Comparison of ENCODE assay signal across 2 cellular contexts in the genomic region with DNA sequence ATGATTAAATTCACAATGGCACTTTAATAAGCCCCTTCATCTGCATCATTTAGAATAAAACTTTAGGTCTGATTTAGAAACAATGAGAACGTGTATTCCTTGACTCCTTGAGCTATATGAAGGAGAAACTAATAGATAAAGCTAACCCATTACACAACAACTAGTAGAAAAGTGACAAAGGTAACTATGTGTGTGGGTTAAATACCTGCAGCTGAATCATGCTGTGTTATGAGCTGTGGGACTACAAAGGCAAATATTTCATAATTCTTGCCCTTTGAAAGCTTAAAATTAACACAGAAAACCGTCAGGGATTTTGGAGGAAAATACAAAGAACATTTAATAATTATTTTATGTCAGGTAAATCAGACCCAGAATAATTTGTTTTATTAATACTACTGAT.
TF ChIP-seq lines count a peak whose summit lies in the region.

No MANE protein-coding gene starts in this region.

TF ChIP-seq in GM23338, 12 proteins besides CTCF, POLR2A, EP300 and RAD21 (continued from another document):
- TF ChIP-seq, protein P1, sequence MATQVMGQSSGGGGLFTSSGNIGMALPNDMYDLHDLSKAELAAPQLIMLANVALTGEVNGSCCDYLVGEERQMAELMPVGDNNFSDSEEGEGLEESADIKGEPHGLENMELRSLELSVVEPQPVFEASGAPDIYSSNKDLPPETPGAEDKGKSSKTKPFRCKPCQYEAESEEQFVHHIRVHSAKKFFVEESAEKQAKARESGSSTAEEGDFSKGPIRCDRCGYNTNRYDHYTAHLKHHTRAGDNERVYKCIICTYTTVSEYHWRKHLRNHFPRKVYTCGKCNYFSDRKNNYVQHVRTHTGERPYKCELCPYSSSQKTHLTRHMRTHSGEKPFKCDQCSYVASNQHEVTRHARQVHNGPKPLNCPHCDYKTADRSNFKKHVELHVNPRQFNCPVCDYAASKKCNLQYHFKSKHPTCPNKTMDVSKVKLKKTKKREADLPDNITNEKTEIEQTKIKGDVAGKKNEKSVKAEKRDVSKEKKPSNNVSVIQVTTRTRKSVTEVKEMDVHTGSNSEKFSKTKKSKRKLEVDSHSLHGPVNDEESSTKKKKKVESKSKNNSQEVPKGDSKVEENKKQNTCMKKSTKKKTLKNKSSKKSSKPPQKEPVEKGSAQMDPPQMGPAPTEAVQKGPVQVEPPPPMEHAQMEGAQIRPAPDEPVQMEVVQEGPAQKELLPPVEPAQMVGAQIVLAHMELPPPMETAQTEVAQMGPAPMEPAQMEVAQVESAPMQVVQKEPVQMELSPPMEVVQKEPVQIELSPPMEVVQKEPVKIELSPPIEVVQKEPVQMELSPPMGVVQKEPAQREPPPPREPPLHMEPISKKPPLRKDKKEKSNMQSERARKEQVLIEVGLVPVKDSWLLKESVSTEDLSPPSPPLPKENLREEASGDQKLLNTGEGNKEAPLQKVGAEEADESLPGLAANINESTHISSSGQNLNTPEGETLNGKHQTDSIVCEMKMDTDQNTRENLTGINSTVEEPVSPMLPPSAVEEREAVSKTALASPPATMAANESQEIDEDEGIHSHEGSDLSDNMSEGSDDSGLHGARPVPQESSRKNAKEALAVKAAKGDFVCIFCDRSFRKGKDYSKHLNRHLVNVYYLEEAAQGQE (IDR thresholded peaks at IDR 0.05; ENCODE audit: unreplicated experiment): no peak
- TF ChIP-seq, protein P2, sequence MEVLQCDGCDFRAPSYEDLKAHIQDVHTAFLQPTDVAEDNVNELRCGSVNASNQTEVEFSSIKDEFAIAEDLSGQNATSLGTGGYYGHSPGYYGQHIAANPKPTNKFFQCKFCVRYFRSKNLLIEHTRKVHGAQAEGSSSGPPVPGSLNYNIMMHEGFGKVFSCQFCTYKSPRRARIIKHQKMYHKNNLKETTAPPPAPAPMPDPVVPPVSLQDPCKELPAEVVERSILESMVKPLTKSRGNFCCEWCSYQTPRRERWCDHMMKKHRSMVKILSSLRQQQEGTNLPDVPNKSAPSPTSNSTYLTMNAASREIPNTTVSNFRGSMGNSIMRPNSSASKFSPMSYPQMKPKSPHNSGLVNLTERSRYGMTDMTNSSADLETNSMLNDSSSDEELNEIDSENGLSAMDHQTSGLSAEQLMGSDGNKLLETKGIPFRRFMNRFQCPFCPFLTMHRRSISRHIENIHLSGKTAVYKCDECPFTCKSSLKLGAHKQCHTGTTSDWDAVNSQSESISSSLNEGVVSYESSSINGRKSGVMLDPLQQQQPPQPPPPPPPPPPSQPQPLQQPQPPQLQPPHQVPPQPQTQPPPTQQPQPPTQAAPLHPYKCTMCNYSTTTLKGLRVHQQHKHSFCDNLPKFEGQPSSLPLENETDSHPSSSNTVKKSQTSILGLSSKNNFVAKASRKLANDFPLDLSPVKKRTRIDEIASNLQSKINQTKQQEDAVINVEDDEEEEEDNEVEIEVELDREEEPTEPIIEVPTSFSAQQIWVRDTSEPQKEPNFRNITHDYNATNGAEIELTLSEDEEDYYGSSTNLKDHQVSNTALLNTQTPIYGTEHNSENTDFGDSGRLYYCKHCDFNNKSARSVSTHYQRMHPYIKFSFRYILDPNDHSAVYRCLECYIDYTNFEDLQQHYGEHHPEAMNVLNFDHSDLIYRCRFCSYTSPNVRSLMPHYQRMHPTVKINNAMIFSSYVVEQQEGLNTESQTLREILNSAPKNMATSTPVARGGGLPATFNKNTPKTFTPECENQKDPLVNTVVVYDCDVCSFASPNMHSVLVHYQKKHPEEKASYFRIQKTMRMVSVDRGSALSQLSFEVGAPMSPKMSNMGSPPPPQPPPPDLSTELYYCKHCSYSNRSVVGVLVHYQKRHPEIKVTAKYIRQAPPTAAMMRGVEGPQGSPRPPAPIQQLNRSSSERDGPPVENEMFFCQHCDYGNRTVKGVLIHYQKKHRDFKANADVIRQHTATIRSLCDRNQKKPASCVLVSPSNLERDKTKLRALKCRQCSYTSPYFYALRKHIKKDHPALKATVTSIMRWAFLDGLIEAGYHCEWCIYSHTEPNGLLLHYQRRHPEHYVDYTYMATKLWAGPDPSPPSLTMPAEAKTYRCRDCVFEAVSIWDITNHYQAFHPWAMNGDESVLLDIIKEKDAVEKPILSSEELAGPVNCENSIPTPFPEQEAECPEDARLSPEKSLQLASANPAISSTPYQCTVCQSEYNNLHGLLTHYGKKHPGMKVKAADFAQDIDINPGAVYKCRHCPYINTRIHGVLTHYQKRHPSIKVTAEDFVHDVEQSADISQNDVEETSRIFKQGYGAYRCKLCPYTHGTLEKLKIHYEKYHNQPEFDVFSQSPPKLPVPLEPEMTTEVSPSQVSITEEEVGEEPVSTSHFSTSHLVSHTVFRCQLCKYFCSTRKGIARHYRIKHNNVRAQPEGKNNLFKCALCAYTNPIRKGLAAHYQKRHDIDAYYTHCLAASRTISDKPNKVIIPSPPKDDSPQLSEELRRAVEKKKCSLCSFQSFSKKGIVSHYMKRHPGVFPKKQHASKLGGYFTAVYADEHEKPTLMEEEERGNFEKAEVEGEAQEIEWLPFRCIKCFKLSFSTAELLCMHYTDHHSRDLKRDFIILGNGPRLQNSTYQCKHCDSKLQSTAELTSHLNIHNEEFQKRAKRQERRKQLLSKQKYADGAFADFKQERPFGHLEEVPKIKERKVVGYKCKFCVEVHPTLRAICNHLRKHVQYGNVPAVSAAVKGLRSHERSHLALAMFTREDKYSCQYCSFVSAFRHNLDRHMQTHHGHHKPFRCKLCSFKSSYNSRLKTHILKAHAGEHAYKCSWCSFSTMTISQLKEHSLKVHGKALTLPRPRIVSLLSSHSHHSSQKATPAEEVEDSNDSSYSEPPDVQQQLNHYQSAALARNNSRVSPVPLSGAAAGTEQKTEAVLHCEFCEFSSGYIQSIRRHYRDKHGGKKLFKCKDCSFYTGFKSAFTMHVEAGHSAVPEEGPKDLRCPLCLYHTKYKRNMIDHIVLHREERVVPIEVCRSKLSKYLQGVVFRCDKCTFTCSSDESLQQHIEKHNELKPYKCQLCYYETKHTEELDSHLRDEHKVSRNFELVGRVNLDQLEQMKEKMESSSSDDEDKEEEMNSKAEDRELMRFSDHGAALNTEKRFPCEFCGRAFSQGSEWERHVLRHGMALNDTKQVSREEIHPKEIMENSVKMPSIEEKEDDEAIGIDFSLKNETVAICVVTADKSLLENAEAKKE (CRISPR knock-in tag; IDR thresholded peaks at IDR 0.05): no peak
- TF ChIP-seq ZNF331 (CRISPR knock-in tag; IDR thresholded peaks at IDR 0.05; ENCODE audit: low read depth): no peak
- no peak for TF ChIP-seq EZH2phosphoT487 (IDR thresholded peaks at IDR 0.05; ENCODE audit: unreplicated experiment)
- no peak for TF ChIP-seq NANOG (IDR thresholded peaks at IDR 0.05; ENCODE audit: borderline replicate concordance)
- TF ChIP-seq STAT1 (IDR thresholded peaks at IDR 0.05; ENCODE audit: unreplicated experiment): no peak
- no peak for TF ChIP-seq EZH2 (IDR thresholded peaks at IDR 0.05; ENCODE audit: low read depth, unreplicated experiment)
- TF ChIP-seq ZNF114 (CRISPR knock-in tag; IDR thresholded peaks at IDR 0.05): no peak
- TF ChIP-seq POLR2AphosphoS5 (IDR thresholded peaks at IDR 0.05; ENCODE audit: low read depth): no peak
- no peak for TF ChIP-seq JUNB (IDR thresholded peaks at IDR 0.05; ENCODE audit: unreplicated experiment)
- TF ChIP-seq CREB1 (CRISPR knock-in tag; IDR thresholded peaks at IDR 0.05; ENCODE audit: low read depth): no peak

TF ChIP-seq in WTC11, 78 proteins besides CTCF, POLR2A, EP300 and RAD21 (continued from another document):
- TF ChIP-seq, protein P3, sequence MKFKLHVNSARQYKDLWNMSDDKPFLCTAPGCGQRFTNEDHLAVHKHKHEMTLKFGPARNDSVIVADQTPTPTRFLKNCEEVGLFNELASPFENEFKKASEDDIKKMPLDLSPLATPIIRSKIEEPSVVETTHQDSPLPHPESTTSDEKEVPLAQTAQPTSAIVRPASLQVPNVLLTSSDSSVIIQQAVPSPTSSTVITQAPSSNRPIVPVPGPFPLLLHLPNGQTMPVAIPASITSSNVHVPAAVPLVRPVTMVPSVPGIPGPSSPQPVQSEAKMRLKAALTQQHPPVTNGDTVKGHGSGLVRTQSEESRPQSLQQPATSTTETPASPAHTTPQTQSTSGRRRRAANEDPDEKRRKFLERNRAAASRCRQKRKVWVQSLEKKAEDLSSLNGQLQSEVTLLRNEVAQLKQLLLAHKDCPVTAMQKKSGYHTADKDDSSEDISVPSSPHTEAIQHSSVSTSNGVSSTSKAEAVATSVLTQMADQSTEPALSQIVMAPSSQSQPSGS (CRISPR knock-in tag; IDR thresholded peaks at IDR 0.05; ENCODE audit: borderline replicate concordance, low read depth): no peak
- TF ChIP-seq CREB1 (CRISPR knock-in tag; IDR thresholded peaks at IDR 0.05) (no peak), MXD4 (CRISPR knock-in tag; IDR thresholded peaks at IDR 0.05; ENCODE audit: borderline replicate concordance) (no peak)
- TF ChIP-seq, protein P4, sequence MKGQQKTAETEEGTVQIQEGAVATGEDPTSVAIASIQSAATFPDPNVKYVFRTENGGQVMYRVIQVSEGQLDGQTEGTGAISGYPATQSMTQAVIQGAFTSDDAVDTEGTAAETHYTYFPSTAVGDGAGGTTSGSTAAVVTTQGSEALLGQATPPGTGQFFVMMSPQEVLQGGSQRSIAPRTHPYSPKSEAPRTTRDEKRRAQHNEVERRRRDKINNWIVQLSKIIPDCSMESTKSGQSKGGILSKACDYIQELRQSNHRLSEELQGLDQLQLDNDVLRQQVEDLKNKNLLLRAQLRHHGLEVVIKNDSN (CRISPR knock-in tag; IDR thresholded peaks at IDR 0.05): no peak
- TF ChIP-seq, protein P5, sequence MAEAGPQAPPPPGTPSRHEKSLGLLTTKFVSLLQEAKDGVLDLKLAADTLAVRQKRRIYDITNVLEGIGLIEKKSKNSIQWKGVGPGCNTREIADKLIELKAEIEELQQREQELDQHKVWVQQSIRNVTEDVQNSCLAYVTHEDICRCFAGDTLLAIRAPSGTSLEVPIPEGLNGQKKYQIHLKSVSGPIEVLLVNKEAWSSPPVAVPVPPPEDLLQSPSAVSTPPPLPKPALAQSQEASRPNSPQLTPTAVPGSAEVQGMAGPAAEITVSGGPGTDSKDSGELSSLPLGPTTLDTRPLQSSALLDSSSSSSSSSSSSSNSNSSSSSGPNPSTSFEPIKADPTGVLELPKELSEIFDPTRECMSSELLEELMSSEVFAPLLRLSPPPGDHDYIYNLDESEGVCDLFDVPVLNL (CRISPR knock-in tag; IDR thresholded peaks at IDR 0.05; ENCODE audit: borderline replicate concordance, low read depth): no peak
